ENCODE assay signal across 5 cellular contexts in the genomic region with DNA sequence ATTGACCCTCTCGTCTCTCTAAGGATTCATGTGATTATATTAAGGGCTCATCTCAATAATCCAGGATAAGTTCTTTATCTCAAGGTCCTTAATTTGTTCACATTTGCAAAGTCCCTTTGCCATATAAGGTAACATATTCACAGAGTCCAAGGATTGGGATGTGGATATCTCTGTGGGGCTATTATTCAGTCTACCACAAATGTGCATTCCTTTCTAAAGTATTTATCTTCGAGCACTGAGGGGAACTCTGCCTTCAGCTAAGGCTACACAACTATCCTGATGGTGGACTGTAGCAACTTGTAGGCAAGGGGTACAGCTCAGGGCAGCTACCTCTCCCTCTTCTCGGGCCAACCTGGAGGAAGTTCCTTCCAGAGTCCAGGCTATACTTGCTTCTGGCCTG. TPM values are rescaled to one million over a fixed set of nuclear protein-coding genes. Genes with fewer than 3 reads are reported as not detected.
"Had no signal": no experiment of that assay in that cellular context is flagged by ENCODE, and none has a peak within 500 bp of the region (broad histone marks: within the 10 kb centered on the region; RNA-seq: fewer than 3 reads in every experiment).

No MANE protein-coding gene starts in this region.

RNA-seq across cellular contexts. Expression of a gene that starts 53.2 kb away (rescaled TPM):
- total RNA-seq: left lobe of liver, left ventricle myocardium inferior, left ventricle myocardium superior, lower lobe of right lung had no signal
- polyA plus RNA-seq: naive thymus-derived CD4-positive, alpha-beta T cell had no signal
